Comparison of ENCODE assay signal across 4 cellular contexts in the genomic region with DNA sequence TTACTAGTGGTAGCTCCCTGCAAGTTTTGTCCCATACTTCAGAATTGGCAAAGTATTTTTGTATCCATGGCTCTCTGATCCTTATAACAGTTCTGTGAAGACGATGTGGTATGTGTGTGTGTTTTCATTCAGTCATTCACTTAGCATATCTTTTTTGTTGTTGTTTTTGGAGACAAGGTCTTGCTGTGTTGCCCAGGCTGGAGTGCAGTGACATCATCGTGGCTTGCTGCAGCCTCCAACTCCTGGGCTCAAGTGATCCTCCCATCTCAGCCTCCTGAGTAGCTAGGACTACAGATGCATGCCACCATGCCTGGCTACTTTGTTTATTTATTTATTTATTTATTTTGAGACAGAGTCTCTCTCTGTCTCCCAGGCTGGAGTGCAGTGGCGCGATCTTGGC. TPM values are rescaled to one million over a fixed set of nuclear protein-coding genes. Genes with fewer than 3 reads are reported as not detected.
DNase-seq lines count a peak whose midpoint lies in the region; FAIRE-seq and TF ChIP-seq lines count a peak whose summit lies in the region.
"Not testable (repeated sequence)": the region's sequence is repeated elsewhere in the genome, so short reads cannot be mapped to it uniquely, and the experiment has no call there.

No MANE protein-coding gene starts in this region.

- not testable (repeated sequence) for H3K27me3 Mint-ChIP-seq in IgD-negative memory B cell

- not testable (repeated sequence) for TF ChIP-seq POLR2A in GM12892 (IDR thresholded peaks at IDR 0.05; ENCODE audit: low read depth, low read length); endothelial cell of umbilical vein (IDR thresholded peaks at IDR 0.05; ENCODE audit: low read depth, low read length)

- not testable (repeated sequence) for H3K9me3 ChIP-seq in endothelial cell of umbilical vein (replicated peaks; ENCODE audit: control insufficient read depth, insufficient read depth, low read length)

- not testable (repeated sequence) for H3K27me3 ChIP-seq in endothelial cell of umbilical vein (ENCODE audit: control insufficient read depth in 2 of 2, insufficient read depth in 2 of 2, low read length in 2 of 2)

- dilution Hi-C loops in endothelial cell of umbilical vein (cut with MboI; ENCODE audit: extremely low pct_ligation_motif_present, low sequenced_read_pairs): not testable (repeated sequence)

- not testable (repeated sequence) for H3K4me2 ChIP-seq in endothelial cell of umbilical vein (ENCODE audit: insufficient read depth, low read length)

- not testable (repeated sequence) for H3K9ac ChIP-seq in endothelial cell of umbilical vein (replicated peaks; ENCODE audit: extremely low read depth, insufficient read depth, low read length)

- peaks cover 21 to 22% (median 21%) of the 10 kb centered on the region in 3 donors for H3K4me1 Mint-ChIP-seq in IgD-negative memory B cell

- H3K79me2 ChIP-seq in endothelial cell of umbilical vein (ENCODE audit: control insufficient read depth, insufficient read depth, low read length): not testable (repeated sequence)

- H3K27ac Mint-ChIP-seq in IgD-negative memory B cell: peak overlapping the region in 2 of 3 donors; percentile 18 to 43

- intact Hi-C loops in endothelial cell of umbilical vein (cut with micrococcal nuclease): not testable (repeated sequence)
- intact Hi-C loops in posterior vena cava (cut with DNase I): loop anchor here in 1 of 2 donors (10.0 kb wide), 1 partner anchor 1609 kb away; no protein-coding TSS in a partner anchor

- not testable (repeated sequence) for H3K27ac ChIP-seq in endothelial cell of umbilical vein (ENCODE audit: insufficient read depth, low read depth, low read length)

- not testable (repeated sequence) for BruUV-seq in endothelial cell of umbilical vein (replicated peaks; lab: Mats Ljungman, UMichigan)

- not testable (repeated sequence) for H3K4me3 Mint-ChIP-seq in IgD-negative memory B cell

- not testable (repeated sequence) for TF ChIP-seq CTCF in endothelial cell of umbilical vein (IDR thresholded peaks at IDR 0.05; ENCODE audit: extremely low read depth in 1 of 2, insufficient read depth in 1 of 2, low read depth in 1 of 2, low read length in 2 of 2)

- not testable (repeated sequence) for H3K9me3 Mint-ChIP-seq in IgD-negative memory B cell

- not testable (repeated sequence) for H3K9me1 ChIP-seq in endothelial cell of umbilical vein (replicated peaks; ENCODE audit: control insufficient read depth, extremely low read depth, insufficient read depth, low read length)

- not testable (repeated sequence) for H3K4me3 ChIP-seq in endothelial cell of umbilical vein (replicated peaks in 1 of 3; ENCODE audit: insufficient read depth in 1 of 3, low read depth in 1 of 3, low read length in 3 of 3)

- CTCF ChIA-PET in endothelial cell of umbilical vein (lab: Charles Lee): interaction anchor here (1.6 kb wide), 1 partner anchor 10 kb away, joined by 9 read pairs; no protein-coding TSS in a partner anchor

- H4K20me1 ChIP-seq in endothelial cell of umbilical vein (replicated peaks; ENCODE audit: control insufficient read depth, extremely low read depth, insufficient read depth, low read length): not testable (repeated sequence)

- H3K36me3 ChIP-seq in endothelial cell of umbilical vein (ENCODE audit: control insufficient read depth in 2 of 2, extremely low read depth in 1 of 2, insufficient read depth in 2 of 2, low read length in 2 of 2): not testable (repeated sequence)

- not testable (repeated sequence) for DNase-seq in GM12892 (ENCODE audit: insufficient read length); endothelial cell of umbilical vein (ENCODE audit: low read depth, low spot score)
- peak; percentile 52 for DNase-seq in posterior vena cava (ENCODE audit: low spot score)

- FAIRE-seq in GM12892 (lab: Jason Lieb, UNC) (peak; percentile 70), endothelial cell of umbilical vein (lab: Jason Lieb, UNC) (peak; percentile 28)

- H3K4me1 ChIP-seq in endothelial cell of umbilical vein (ENCODE audit: control insufficient read depth, extremely low read depth, insufficient read depth, low read length): peaks cover 14% of the 10 kb centered on the region

- POLR2A ChIA-PET in endothelial cell of umbilical vein (lab: Charles Lee): interaction anchor here (0.7 kb wide), 1 partner anchor 83 kb away, joined by 8 read pairs; no protein-coding TSS in a partner anchor

- not testable (repeated sequence) for H2AFZ ChIP-seq in endothelial cell of umbilical vein (ENCODE audit: low read depth, low read length)

- H3K36me3 Mint-ChIP-seq in IgD-negative memory B cell: peaks cover 16% of the 10 kb centered on the region

RNA-seq across cellular contexts. Expression of gene IRAK2, which starts 11.4 kb away (rescaled TPM):
- 4.7 TPM for polyA plus RNA-seq in GM12892 (2012; ENCODE audit: missing spikeins)
- 8.4 TPM for polyA plus RNA-seq in IgD-negative memory B cell
- 10.0 and 11.1 TPM in 2 replicates for total RNA-seq in endothelial cell of umbilical vein
- 7.3 and 7.9 TPM in 2 replicates for polyA plus RNA-seq in endothelial cell of umbilical vein
- 7.8 TPM in 2 replicates for polyA plus RNA-seq in endothelial cell of umbilical vein (2011; cell fraction: cytosol; rRNA removed)
- polyA plus RNA-seq in endothelial cell of umbilical vein (2011; cell fraction: nucleus; rRNA removed): 6.7 and 7.3 TPM in 2 replicates
- polyA plus RNA-seq in endothelial cell of umbilical vein (2012): 6.2 and 7.9 TPM in 2 replicates
- polyA minus RNA-seq in endothelial cell of umbilical vein: 7.6 and 7.7 TPM in 2 replicates
- polyA minus RNA-seq in endothelial cell of umbilical vein (2011; cell fraction: cytosol; rRNA and poly(A)+ RNA removed): 7.8 TPM
- polyA minus RNA-seq in endothelial cell of umbilical vein (2011; cell fraction: nucleus; rRNA and poly(A)+ RNA removed): 5.3 and 5.7 TPM in 2 replicates
- total RNA-seq in posterior vena cava: 1 to 10 TPM; 2.3 to 4.2 TPM

RNA-seq across cellular contexts. Expression of gene VHL, which starts 34.6 kb away (rescaled TPM):
- 36.6 TPM for polyA plus RNA-seq in GM12892 (2012; ENCODE audit: missing spikeins)
- polyA plus RNA-seq in IgD-negative memory B cell (47.3 TPM), endothelial cell of umbilical vein (8.5 and 10.4 TPM in 2 replicates)
- total RNA-seq in endothelial cell of umbilical vein (39.2 and 41.0 TPM in 2 replicates), posterior vena cava (10 to 100 TPM; 21.7 to 24.7 TPM)
- polyA plus RNA-seq in endothelial cell of umbilical vein (2011; cell fraction: cytosol; rRNA removed): 8.9 and 9.2 TPM in 2 replicates
- polyA plus RNA-seq in endothelial cell of umbilical vein (2011; cell fraction: nucleus; rRNA removed): 11.8 and 17.7 TPM in 2 replicates
- 23.4 and 25.5 TPM in 2 replicates for polyA plus RNA-seq in endothelial cell of umbilical vein (2012)
- polyA minus RNA-seq in endothelial cell of umbilical vein: 24.4 and 26.6 TPM in 2 replicates
- polyA minus RNA-seq in endothelial cell of umbilical vein (2011; cell fraction: cytosol; rRNA and poly(A)+ RNA removed): 19.6 TPM
- 8.9 and 9.8 TPM in 2 replicates for polyA minus RNA-seq in endothelial cell of umbilical vein (2011; cell fraction: nucleus; rRNA and poly(A)+ RNA removed)
